24 cellular contexts compared by ENCODE assay signal in genomic region chr7:30930621-30931020, GRCh38. TPM values are rescaled to one million over a fixed set of nuclear protein-coding genes. Genes with fewer than 3 reads are reported as not detected.
DNase-seq lines count a peak whose midpoint lies in the region; ATAC-seq and TF ChIP-seq lines count a peak whose summit lies in the region.
"Had no signal": no experiment of that assay in that cellular context is flagged by ENCODE, and none has a peak within 500 bp of the region (broad histone marks: within the 10 kb centered on the region; RNA-seq: fewer than 3 reads in every experiment).

No MANE protein-coding gene starts in this region.

- no peak overlapping the region for H3K4me3 Mint-ChIP-seq in endodermal cell
- H3K4me3 Mint-ChIP-seq: nephron progenitor cell, T-helper 17 cell had no signal

- no peaks in the 10 kb centered on the region for H3K27me3 ChIP-seq in endodermal cell (ENCODE audit: control insufficient read depth, insufficient read depth, low read length, poor library complexity, severe bottlenecking)
- H3K27me3 ChIP-seq in A673 (replicated peaks; ENCODE audit: insufficient read depth, low read depth, low read length, poor library complexity) = no peaks in the 10 kb centered on the region
- H3K27me3 ChIP-seq: ascending aorta had no signal

- 79 to 86% methylated on average over 5 to 8 of the region's 8 CpGs for WGBS in endodermal cell (ENCODE audit: insufficient coverage in 1 of 2, insufficient read length in 1 of 2), 2 experiments

- ATAC-seq in HG03095 (IDR thresholded peaks at IDR 0.05; ENCODE audit: unreplicated experiment) = no peak
- ATAC-seq in HG03039 (IDR thresholded peaks at IDR 0.05; ENCODE audit: unreplicated experiment) = no peak
- ATAC-seq: foreskin keratinocyte, T-helper 17 cell had no signal

- no TSS peak for BruUV-seq in A673 (replicated peaks; lab: Mats Ljungman, UMichigan)

- in situ Hi-C loops in GM13976 (cut with MboI; ENCODE audit: low sequenced_read_pairs, unreplicated experiment) = no loop called here

- intact Hi-C loops in posterior vena cava (cut with DNase I) (no loop called here), A673 (cut with micrococcal nuclease; ENCODE audit: unreplicated experiment) (no loop called here)

- peak; percentile 4 for DNase-seq in GM13976 (ENCODE audit: low spot score)
- peak; percentile 35 for DNase-seq in endodermal cell
- peak; percentile 9 for DNase-seq in iPS-NIHi7 (ENCODE audit: extremely low spot score)
- DNase-seq in posterior vena cava (ENCODE audit: low spot score) = peak; percentile 79
- no peak for DNase-seq in activated CD4-positive, alpha-beta T cell treated with anti-CD3 and anti-CD28 coated beads for 4 hours
- no peak for DNase-seq in A673 (ENCODE audit: low spot score)
- DNase-seq: activated CD4-positive, CD25-positive, alpha-beta regulatory T cell; activated naive CD4-positive, alpha-beta T cell; AML-193; foreskin keratinocyte; NCI-H2029; NCI-H510A; nephron progenitor cell; SHP77; stimulated activated CD4-positive, alpha-beta T cell treated with anti-CD3 and anti-CD28 coated beads, Interleukin-4, amount 100 ng/mL, for 1 hour; substantia nigra; T-helper 17 cell had no signal

- H3K9ac ChIP-seq in endodermal cell (ENCODE audit: extremely low read depth, low read length, poor library complexity, severe bottlenecking) = no peak overlapping the region

- CTCF ChIA-PET in A673 (lab: Charles Lee) = interaction anchor here (0.8 kb wide), 1 partner anchor 8 kb away, joined by 3 read pairs; no protein-coding TSS in a partner anchor

- no peaks in the 10 kb centered on the region for H3K36me3 Mint-ChIP-seq in endodermal cell (ENCODE audit: low read depth)

- H3K27ac Mint-ChIP-seq in endodermal cell = no peak overlapping the region
- H3K27ac Mint-ChIP-seq: nephron progenitor cell, T-helper 17 cell had no signal

- TF ChIP-seq CTCF in GM13976 (IDR thresholded peaks at IDR 0.05; ENCODE audit: borderline replicate concordance, control extremely low read depth, extremely low read depth, insufficient read depth, missing control alignments) (no peak), endodermal cell (conservative IDR thresholded peaks at IDR 0.05) (no peak), A673 (conservative IDR thresholded peaks at IDR 0.05; ENCODE audit: low read depth, low read length) (no peak)

- H3K27ac ChIP-seq in endodermal cell (ENCODE audit: low read depth, low read length) = no peak overlapping the region
- H3K27ac ChIP-seq in A673 (ENCODE audit: low read depth, low read length, poor library complexity, severe bottlenecking) = no peak overlapping the region
- H3K27ac ChIP-seq: ascending aorta, foreskin keratinocyte had no signal

- peaks cover 16% of the 10 kb centered on the region for H3K27me3 Mint-ChIP-seq in endodermal cell (ENCODE audit: insufficient read depth)

- H3K9me3 ChIP-seq in endodermal cell (ENCODE audit: control insufficient read depth, low read length) (no peaks in the 10 kb centered on the region), A673 (ENCODE audit: low read depth, low read length, poor library complexity, severe bottlenecking) (no peaks in the 10 kb centered on the region)
- H3K9me3 ChIP-seq: ascending aorta had no signal

- H3K36me3 ChIP-seq in endodermal cell (ENCODE audit: control insufficient read depth, insufficient read depth, low read length) (no peaks in the 10 kb centered on the region), A673 (ENCODE audit: insufficient read depth, low read length, poor library complexity, severe bottlenecking) (no peaks in the 10 kb centered on the region)

- no peaks in the 10 kb centered on the region for H3K4me1 ChIP-seq in endodermal cell (ENCODE audit: control insufficient read depth, insufficient read depth, low read length)
- H3K4me1 ChIP-seq in A673 (ENCODE audit: insufficient read depth, low read length, poor library complexity, severe bottlenecking) = peaks cover 16% of the 10 kb centered on the region
- H3K4me1 ChIP-seq: ascending aorta, foreskin keratinocyte had no signal

- peaks cover 7% of the 10 kb centered on the region for H3K9me3 Mint-ChIP-seq in endodermal cell

- peaks cover 15% of the 10 kb centered on the region for H3K4me1 Mint-ChIP-seq in endodermal cell
- H3K4me1 Mint-ChIP-seq: T-helper 17 cell had no signal

- POLR2A ChIA-PET in A673 (lab: Charles Lee; ENCODE audit: low non-redundant PET) = no interaction called here

- H3K4me3 ChIP-seq in endodermal cell (ENCODE audit: low read length) = no peak overlapping the region
- H3K4me3 ChIP-seq in A673 (ENCODE audit: low read depth, low read length, poor library complexity, severe bottlenecking) = no peak overlapping the region
- H3K4me3 ChIP-seq: ascending aorta, lung had no signal

RNA-seq across cellular contexts. Expression of gene AQP1, which starts 19.0 kb away (rescaled TPM):
- total RNA-seq in endodermal cell = under 1 TPM; 0.26 to 0.91 TPM
- 1.3 TPM for polyA plus RNA-seq in endodermal cell (2013, experiment 1 of 2)
- polyA plus RNA-seq in endodermal cell (2013, experiment 2 of 2) = 1.3 TPM
- total RNA-seq in posterior vena cava = 100 to 1,000 TPM; 388 to 422 TPM
- 0.37 and 0.49 TPM in 2 replicates for total RNA-seq in A673 (2021)
- total RNA-seq: foreskin keratinocyte, G401, MCF 10A had no signal

RNA-seq across cellular contexts. Expression of gene GHRHR, which starts 33.1 kb away (rescaled TPM):
- total RNA-seq in endodermal cell = not detected
- polyA plus RNA-seq in endodermal cell (2013, experiment 1 of 2) = not detected
- polyA plus RNA-seq in endodermal cell (2013, experiment 2 of 2) = not detected
- total RNA-seq in posterior vena cava = 1 to 10 TPM in 1 of 2 donors, not detected in 1; 1.2 TPM
- not detected in 2 replicates for total RNA-seq in A673 (2021)
- total RNA-seq: ascending aorta, foreskin keratinocyte, G401, MCF 10A, skeletal muscle tissue, T-helper 17 cell had no signal
- polyA plus RNA-seq: foreskin keratinocyte had no signal

Comparison
In these comparisons a context has a peak if more than half of its experiments do, and no peak if none do; other contexts are left out.
1. DNase-seq: peak in GM13976 (single experiment), endodermal cell (single experiment), iPS-NIHi7 (single experiment) and posterior vena cava (single experiment); none in activated CD4-positive, alpha-beta T cell treated with anti-CD3 and anti-CD28 coated beads for 4 hours (0 of 2) and A673 (single experiment).
2. RNA of gene AQP1, which starts 19.0 kb away (total RNA-seq): 388 to 422 TPM in posterior vena cava; 0.26 to 0.91 TPM in endodermal cell and 0.37 to 0.49 TPM in A673; every median in the first group is over 100 times any median in the second.